ENCODE assay signal across 13 cellular contexts in the genomic region with DNA sequence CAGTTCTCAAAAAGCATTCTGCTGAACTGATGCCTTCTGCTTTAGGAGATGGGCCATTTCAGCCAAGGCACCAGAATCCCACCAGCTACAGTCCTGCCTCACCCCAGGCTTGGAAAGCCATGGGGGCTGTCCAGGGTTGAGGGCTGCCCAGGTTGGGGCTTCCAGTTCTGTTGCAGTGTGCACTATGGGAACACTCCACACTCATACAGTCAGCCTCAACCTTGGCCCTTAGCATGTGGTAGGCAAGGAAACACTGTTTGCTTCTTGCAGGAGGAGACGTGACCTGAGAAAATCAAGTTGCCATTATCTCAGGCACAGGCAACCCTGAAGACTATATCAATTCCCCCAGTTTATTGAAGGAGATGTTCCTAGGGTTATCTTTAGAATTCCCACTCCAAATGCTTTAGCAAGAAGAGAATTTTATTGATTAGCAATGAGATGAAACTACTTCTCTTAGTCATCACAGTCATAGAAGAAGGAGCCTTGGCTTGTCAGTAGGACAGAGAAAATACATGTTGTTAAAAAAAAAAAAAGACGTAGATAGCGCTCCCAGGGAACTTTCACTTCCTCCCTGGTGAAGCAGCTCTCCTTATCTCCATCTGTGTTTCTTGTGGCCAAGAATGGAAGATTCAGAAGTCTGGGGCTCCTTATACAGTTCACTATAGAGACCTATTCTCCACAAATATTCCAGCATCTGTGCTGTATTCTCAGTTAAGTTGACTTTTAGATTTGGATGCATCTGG. TPM values are rescaled to one million over a fixed set of nuclear protein-coding genes. Genes with fewer than 3 reads are reported as not detected.
DNase-seq lines count a peak whose midpoint lies in the region; ATAC-seq lines count a peak whose summit lies in the region.
"Had no signal": no experiment of that assay in that cellular context is flagged by ENCODE, and none has a peak within 500 bp of the region (broad histone marks: within the 10 kb centered on the region; RNA-seq: fewer than 3 reads in every experiment).

No MANE protein-coding gene starts in this region.

- ATAC-seq in GM18907 (IDR thresholded peaks at IDR 0.05; ENCODE audit: unreplicated experiment), result peak; percentile 89
- peak; percentile 80 for ATAC-seq in GM21825 (IDR thresholded peaks at IDR 0.05; ENCODE audit: unreplicated experiment)
- ATAC-seq in HG03439 (IDR thresholded peaks at IDR 0.05; ENCODE audit: unreplicated experiment), result peak; percentile 77
- no peak for ATAC-seq in left cardiac atrium
- ATAC-seq in left lobe of liver, result no peak
- ATAC-seq: GM23338 had no signal

- intact Hi-C loops in left cardiac atrium (cut with DNase I), result no loop called here

- DNase-seq in germinal center (ENCODE audit: low spot score) (peak; percentile 14), left cardiac atrium (no peak), HT-29 (ENCODE audit: low spot score) (no peak), left lobe of liver (ENCODE audit: low spot score) (no peak)
- no peak for DNase-seq in activated CD4-positive, alpha-beta T cell treated with anti-CD3 and anti-CD28 coated beads, Interleukin-2, amount 50 U/mL, for 1 hour
- DNase-seq: activated CD4-positive, alpha-beta T cell treated with anti-CD3 and anti-CD28 coated beads for 1 hour; activated naive CD4-positive, alpha-beta T cell treated with anti-CD3 and anti-CD28 coated beads for 36 hours; glutamatergic neuron; stimulated activated naive CD4-positive, alpha-beta T cell had no signal

RNA-seq across cellular contexts. Expression of a gene that starts 38.3 kb away (rescaled TPM):
- total RNA-seq in left cardiac atrium, result under 1 TPM; 0.24 to 0.42 TPM
- total RNA-seq in HT-29 (2014; rRNA removed; shearing (Covaris generic)), result 0.34 TPM in 1 of 2 replicates, not detected in the other
- total RNA-seq in left lobe of liver, result not detected
- total RNA-seq: activated naive CD4-positive, alpha-beta T cell treated with anti-CD3 and anti-CD28 coated beads for 36 hours had no signal

Comparison
In these comparisons a context has a peak if more than half of its experiments do, and no peak if none do; other contexts are left out.
1. ATAC-seq: peak in GM18907 (single experiment), GM21825 (single experiment) and HG03439 (single experiment); none in left cardiac atrium (0 of 2) and left lobe of liver (single experiment).